ENCODE assay signal across 1 cellular context in genomic region chr10:132708936-132709335, GRCh38.
TF ChIP-seq lines count a peak whose summit lies in the region.

No MANE protein-coding gene starts in this region.

TF ChIP-seq in HepG2, 621 proteins besides CTCF, POLR2A, EP300 and RAD21 (continued from another document):
- TF ChIP-seq BRF2 (CRISPR knock-in tag; IDR thresholded peaks at IDR 0.05) = no peak
- no peak for TF ChIP-seq FOXO4 (CRISPR knock-in tag; conservative IDR thresholded peaks at IDR 0.05)
- TF ChIP-seq TFDP2 (CRISPR knock-in tag; IDR thresholded peaks at IDR 0.05) = no peak
- no peak for TF ChIP-seq RNF2 (conservative IDR thresholded peaks at IDR 0.05; ENCODE audit: low read depth)
- TF ChIP-seq ZNF543 (CRISPR knock-in tag; IDR thresholded peaks at IDR 0.05) = no peak
- no peak for TF ChIP-seq ZNF280B (CRISPR knock-in tag; IDR thresholded peaks at IDR 0.05; ENCODE audit: borderline replicate concordance)
- no peak for TF ChIP-seq POLR2AphosphoS5 (IDR thresholded peaks at IDR 0.05; ENCODE audit: low read depth, low read length)
- TF ChIP-seq, protein P1, sequence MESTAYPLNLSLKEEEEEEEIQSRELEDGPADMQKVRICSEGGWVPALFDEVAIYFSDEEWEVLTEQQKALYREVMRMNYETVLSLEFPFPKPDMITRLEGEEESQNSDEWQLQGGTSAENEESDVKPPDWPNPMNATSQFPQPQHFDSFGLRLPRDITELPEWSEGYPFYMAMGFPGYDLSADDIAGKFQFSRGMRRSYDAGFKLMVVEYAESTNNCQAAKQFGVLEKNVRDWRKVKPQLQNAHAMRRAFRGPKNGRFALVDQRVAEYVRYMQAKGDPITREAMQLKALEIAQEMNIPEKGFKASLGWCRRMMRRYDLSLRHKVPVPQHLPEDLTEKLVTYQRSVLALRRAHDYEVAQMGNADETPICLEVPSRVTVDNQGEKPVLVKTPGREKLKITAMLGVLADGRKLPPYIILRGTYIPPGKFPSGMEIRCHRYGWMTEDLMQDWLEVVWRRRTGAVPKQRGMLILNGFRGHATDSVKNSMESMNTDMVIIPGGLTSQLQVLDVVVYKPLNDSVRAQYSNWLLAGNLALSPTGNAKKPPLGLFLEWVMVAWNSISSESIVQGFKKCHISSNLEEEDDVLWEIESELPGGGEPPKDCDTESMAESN (CRISPR knock-in tag; conservative IDR thresholded peaks at IDR 0.05) = no peak
